8 cellular contexts compared by ENCODE assay signal in the genomic region with DNA sequence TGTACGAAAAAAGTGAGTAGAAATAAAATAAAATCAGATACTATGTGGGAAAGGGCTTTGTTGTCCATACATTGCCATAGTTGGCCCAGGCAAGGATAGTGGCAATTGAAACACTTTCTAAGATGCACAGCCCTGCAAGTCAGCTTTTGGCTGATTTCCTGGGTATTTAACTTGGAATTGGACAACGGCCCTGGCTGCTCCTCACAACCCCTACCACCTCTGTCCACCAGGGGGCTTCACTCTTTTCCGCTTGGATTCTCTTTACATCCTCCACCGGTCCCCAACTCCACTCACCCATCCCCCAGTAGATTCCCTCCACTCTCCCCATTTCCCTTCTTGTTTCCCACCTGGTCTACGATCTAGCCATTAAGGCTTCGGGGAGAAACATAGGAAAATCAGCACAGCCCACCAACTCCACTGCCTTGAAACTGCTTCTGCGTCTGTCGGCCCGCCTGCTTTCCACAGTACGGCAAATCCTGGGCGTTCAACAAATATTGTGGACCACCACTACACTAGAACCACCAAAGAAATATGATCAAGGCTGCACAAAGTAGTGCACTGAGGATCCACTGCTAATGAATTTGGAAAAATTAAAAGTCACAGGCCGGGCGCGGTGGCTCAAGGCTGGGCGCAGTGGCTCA. TPM values are rescaled to one million over a fixed set of nuclear protein-coding genes. Genes with fewer than 3 reads are reported as not detected.
DNase-seq lines count a peak whose midpoint lies in the region; ATAC-seq, FAIRE-seq and TF ChIP-seq lines count a peak whose summit lies in the region.

No MANE protein-coding gene starts in this region.

- in situ Hi-C loops in GM23248 (cut with MboI) = no loop called here

- H3K4me2 ChIP-seq in GM23248 (ENCODE audit: unreplicated experiment) (no peak overlapping the region), fibroblast of lung (ENCODE audit: extremely low read depth, insufficient read depth, low read length) (no peak overlapping the region)

- H4K20me1 ChIP-seq in GM23248 (ENCODE audit: insufficient read depth) (no peaks in the 10 kb centered on the region), fibroblast of lung (ENCODE audit: control insufficient read depth, extremely low read depth, insufficient read depth, low read length) (no peaks in the 10 kb centered on the region)

- ATAC-seq in omental fat pad (ENCODE audit: low FRiP score) (peak; percentile 43), HG02763 (IDR thresholded peaks at IDR 0.05; ENCODE audit: unreplicated experiment) (no peak)

- H3K36me3 ChIP-seq in GM23248 (ENCODE audit: low read depth) (no peaks in the 10 kb centered on the region), fibroblast of lung (ENCODE audit: control insufficient read depth, insufficient read depth, low read length) (no peaks in the 10 kb centered on the region)

- no peak for FAIRE-seq in urothelium cell line (lab: Jason Lieb, UNC)

- no peaks in the 10 kb centered on the region for H3K79me2 ChIP-seq in GM23248 (ENCODE audit: insufficient read depth)
- H3K79me2 ChIP-seq in fibroblast of lung (ENCODE audit: control insufficient read depth, insufficient read depth, low read length) = no peaks in the 10 kb centered on the region

- no peaks in the 10 kb centered on the region for H3K9me2 ChIP-seq in GM23248 (ENCODE audit: insufficient read depth)

- POLR2A ChIA-PET in AG04450 (lab: Yijun Ruan, JAX) = no interaction called here

- H3K27me3 ChIP-seq in AG04450 (ENCODE audit: control insufficient read depth, insufficient read depth, low read length) (peaks cover 17% of the 10 kb centered on the region), GM23248 (replicated peaks; ENCODE audit: insufficient read depth) (peaks cover 17% of the 10 kb centered on the region), fibroblast of lung (ENCODE audit: control insufficient read depth, insufficient read depth, low read length) (peaks cover 8% of the 10 kb centered on the region)

- peaks cover 7% of the 10 kb centered on the region; the same call in 1 of the 2 replicates for H3F3A ChIP-seq in GM23248 (ENCODE audit: insufficient read depth)

- H3K9ac ChIP-seq in GM23248 = no peak overlapping the region
- no peak overlapping the region for H3K9ac ChIP-seq in fibroblast of lung (ENCODE audit: insufficient read depth, low read length)

- 65 to 67% methylated on average over 15 of the region's 15 CpGs for WGBS in GM23248 (ENCODE audit: low coverage in 1 of 2, low lambda C conversion rate in 2 of 2, missing lambda C conversion rate in 2 of 2), 2 experiments

- TF ChIP-seq CTCF in AG04450 (IDR thresholded peaks at IDR 0.05; ENCODE audit: low read depth, low read length) (peak; percentile 84), fibroblast of lung (conservative IDR thresholded peaks at IDR 0.05 in 1 of 2, IDR thresholded peaks at IDR 0.05 in 1 of 2; ENCODE audit: low read depth in 1 of 2, low read length in 2 of 2) (peak; percentile 76 to 89), omental fat pad (IDR thresholded peaks at IDR 0.05) (peak in 2 of 3 donors; percentile 58)

- H2AFZ ChIP-seq in GM23248 = no peak overlapping the region
- no peak overlapping the region for H2AFZ ChIP-seq in fibroblast of lung (ENCODE audit: low read length)

- H3K4me3 ChIP-seq in AG04450 (ENCODE audit: low read depth, low read length) (no peak overlapping the region), GM23248 (no peak overlapping the region), fibroblast of lung (replicated peaks in 1 of 4; ENCODE audit: control extremely low read depth in 1 of 4, insufficient read depth in 1 of 4, low read depth in 3 of 4, low read length in 4 of 4) (no peak overlapping the region)

- no peaks in the 10 kb centered on the region for H3K4me1 ChIP-seq in GM23248 (ENCODE audit: insufficient read depth)
- H3K4me1 ChIP-seq in fibroblast of lung (ENCODE audit: control insufficient read depth, extremely low read depth, insufficient read depth, low read length) = no peaks in the 10 kb centered on the region

- no peak overlapping the region for H3K27ac ChIP-seq in AG04450 (ENCODE audit: low read depth, low read length)
- no peak overlapping the region for H3K27ac ChIP-seq in GM23248
- H3K27ac ChIP-seq in fibroblast of lung (ENCODE audit: insufficient read depth, low read length) = no peak overlapping the region

- DNase-seq in AG04450 (ENCODE audit: low read depth, low spot score) (peak; percentile 26), GM23248 (peak; percentile 91), NOMO-1 treated with DMSO at 0.1 percent for 48 hours (lab: John Stamatoyannopoulos, UW; ENCODE audit: unreplicated experiment) (peak; percentile 41), activated T-cell treated with anti-CD3 and anti-CD28 coated beads for 1 hour (ENCODE audit: low read depth) (peak; percentile 55), fibroblast of lung (ENCODE audit: low read depth in 2 of 2) (peak; percentile 52 to 76), omental fat pad (ENCODE audit: low spot score) (peak; percentile 57), urothelium cell line (ENCODE audit: low spot score) (peak; percentile 66)

- H3K9me3 ChIP-seq in AG04450 (ENCODE audit: control insufficient read depth, insufficient read depth, low read length) (no peaks in the 10 kb centered on the region), GM23248 (ENCODE audit: low read depth) (no peaks in the 10 kb centered on the region), fibroblast of lung (ENCODE audit: control insufficient read depth, insufficient read depth, low read depth, low read length) (no peaks in the 10 kb centered on the region)

- CTCF ChIA-PET in AG04450 (lab: Charles Lee) = interaction anchor here (0.6 to 6.6 kb wide), 32 partner anchors 9 to 611 kb away, joined by 3 to 141 read pairs (median 4); no protein-coding TSS in a partner anchor

RNA-seq across cellular contexts. Expression of gene GTF3A, which starts 48.6 kb away (rescaled TPM):
- polyA plus RNA-seq in AG04450 (2011; rRNA removed) (89.0 and 104 TPM in 2 replicates), GM23248 (2016; fragmentation: Nextera tagmentation; extraction: Ambion mirVana) (163 TPM in 2 replicates), fibroblast of lung (126 and 167 TPM in 2 replicates)
- polyA minus RNA-seq in AG04450 (2011; rRNA and poly(A)+ RNA removed) = 30.9 and 39.1 TPM in 2 replicates
- 59.9 and 86.2 TPM in 2 replicates for total RNA-seq in GM23248 (2014; rRNA removed; shearing (Covaris generic))
- total RNA-seq in fibroblast of lung (93.0 and 98.6 TPM in 2 replicates), omental fat pad (100 to 1,000 TPM; 129 to 170 (median 147) TPM)
- polyA plus RNA-seq in fibroblast of lung (2012) = 75.8 and 120 TPM in 2 replicates
- polyA minus RNA-seq in fibroblast of lung (ENCODE audit: low replicate concordance) = 34.5 and 47.8 TPM in 2 replicates

Comparison
In these comparisons a context has a peak if more than half of its experiments do, and no peak if none do; other contexts are left out.
1. DNase-seq: peak in every context shown above with its lines; median percentile 91 in GM23248; 66 in urothelium cell line; 64 in fibroblast of lung; 57 in omental fat pad; 55 in activated T-cell treated with anti-CD3 and anti-CD28 coated beads for 1 hour; 41 in NOMO-1 treated with DMSO at 0.1 percent for 48 hours; 26 in AG04450.